In the genomic region with DNA sequence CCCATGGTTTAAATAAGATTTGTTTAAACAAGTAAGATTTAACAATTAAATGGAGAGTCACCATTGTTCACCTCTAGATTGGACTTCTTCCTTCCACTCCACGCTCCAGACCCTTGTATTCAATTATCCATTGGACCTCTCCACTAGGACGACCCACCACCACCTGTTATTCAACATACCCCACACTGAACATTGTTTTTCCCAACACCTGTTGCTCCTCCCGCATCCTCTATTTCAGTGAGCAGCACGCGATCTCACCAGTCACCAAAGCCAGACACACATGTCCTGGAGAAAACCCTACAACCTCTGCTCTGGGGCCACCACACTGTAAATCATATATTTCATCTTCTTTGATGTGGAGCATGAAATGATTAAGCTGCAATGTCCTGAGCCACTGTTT, we compare ENCODE assay signal across 11 cellular contexts. TPM values are rescaled to one million over a fixed set of nuclear protein-coding genes. Genes with fewer than 3 reads are reported as not detected.
DNase-seq lines count a peak whose midpoint lies in the region; ATAC-seq, FAIRE-seq and TF ChIP-seq lines count a peak whose summit lies in the region.
"Had no signal": no experiment of that assay in that cellular context is flagged by ENCODE, and none has a peak within 500 bp of the region (broad histone marks: within the 10 kb centered on the region; RNA-seq: fewer than 3 reads in every experiment).

No MANE protein-coding gene starts in this region.

- WGBS in H1 (ENCODE audit: extremely low coverage in 1 of 2, insufficient coverage in 1 of 2, insufficient read length in 1 of 2, insufficient replicate concordance in 2 of 2, low coverage in 1 of 2, low lambda C conversion rate in 2 of 2, missing lambda C conversion rate in 1 of 2), 2 experiments: 86% methylated on average over 5 of the region's 5 CpGs; no CpG with 5 or more reads in 1 of the 2 experiments
- 97 to 98% methylated on average over 5 of the region's 5 CpGs for WGBS in aorta, 2 donors

- no peak overlapping the region for H3K18ac ChIP-seq in H1 (ENCODE audit: extremely low read depth, low read length)

- H3K4me3 Mint-ChIP-seq in Caco-2 (ENCODE audit: unreplicated experiment): peak overlapping the region; percentile 86

- no peak for TF ChIP-seq POLR2A in H1 (IDR thresholded peaks at IDR 0.05; ENCODE audit: control extremely low read depth in 1 of 2, low read depth in 2 of 2, low read length in 2 of 2)

- no TSS peak for BruUV-seq in Caco-2 (replicated peaks; lab: Mats Ljungman, UMichigan)

- ATAC-seq in HG02623 (IDR thresholded peaks at IDR 0.05; ENCODE audit: unreplicated experiment) (no peak), aorta (ENCODE audit: low FRiP score) (no peak)

- H2AFZ ChIP-seq in KMS-11 (ENCODE audit: low read depth): peak overlapping the region; percentile 73
- no peak overlapping the region for H2AFZ ChIP-seq in H1 (ENCODE audit: low read length)

- no peak for TF ChIP-seq RAD21 in H1 (IDR thresholded peaks at IDR 0.05 in 1 of 2, conservative IDR thresholded peaks at IDR 0.05 in 1 of 2; ENCODE audit: low read depth in 2 of 2, low read length in 2 of 2)

- H2BK120ac ChIP-seq in H1 (replicated peaks; ENCODE audit: low read depth, low read length): no peak overlapping the region

- H4K91ac ChIP-seq in H1 (replicated peaks; ENCODE audit: insufficient read length, low read length): no peak overlapping the region

- H3K4me3 ChIP-seq in Caco-2 (ENCODE audit: low read depth, low read length) (no peak overlapping the region), KMS-11 (IDR thresholded peaks at IDR 0.05; ENCODE audit: insufficient read depth, low read depth, low read length) (no peak overlapping the region), H1 (ENCODE audit: extremely low read depth in 1 of 4, insufficient read depth in 2 of 4, low read depth in 3 of 4, low read length in 4 of 4) (no peak overlapping the region), neutrophil (ENCODE audit: low read depth in 1 of 2, low read length in 1 of 2) (no peak overlapping the region), aorta (ENCODE audit: low read length in 2 of 2) (no peak overlapping the region)

- CTCF ChIA-PET in Caco-2 (lab: Charles Lee) (interaction anchor here (0.7 to 2.6 kb wide), 4 partner anchors 19 to 155 kb away, joined by 3 to 16 read pairs (median 6); no protein-coding TSS in a partner anchor), H1 (lab: Charles Lee; ENCODE audit: partially characterized antibody) (interaction anchor here (0.7 to 27.5 kb wide), 7 partner anchors 10 to 126 kb away, joined by 3 to 507 read pairs (median 4); a partner anchor contains a TSS)

- H3K4ac ChIP-seq in H1 (replicated peaks; ENCODE audit: insufficient read length, low read depth, low read length): no peak overlapping the region

- H2BK12ac ChIP-seq in H1 (ENCODE audit: low read depth, low read length): 0 out of 2 replicates have a peak overlapping the region, but pooled peaks have one; percentile 55

- H4K5ac ChIP-seq in H1 (ENCODE audit: insufficient read length, low read depth, low read length): no peak overlapping the region

- H3K36me3 ChIP-seq in Caco-2 (ENCODE audit: control insufficient read depth, insufficient read depth, low read length) (no peaks in the 10 kb centered on the region), KMS-11 (ENCODE audit: insufficient read depth) (no peaks in the 10 kb centered on the region), H1 (ENCODE audit: control insufficient read depth in 2 of 4, insufficient read depth in 4 of 4, low read length in 3 of 4) (peaks cover 0 to 4% (median 2%) of the 10 kb centered on the region in 4 experiments; a peak in 4 of 8 replicates), neutrophil (no peaks in the 10 kb centered on the region), aorta (ENCODE audit: control insufficient read depth in 1 of 2, insufficient read depth in 2 of 2, low read length in 1 of 2) (no peaks in the 10 kb centered on the region)

- H3K23ac ChIP-seq in H1 (ENCODE audit: insufficient read length): no peak overlapping the region

- H3K9ac ChIP-seq in KMS-11 (no peak overlapping the region), H1 (replicated peaks in 1 of 4; ENCODE audit: extremely low read depth in 1 of 4, low read depth in 3 of 4, low read length in 3 of 4) (no peak overlapping the region)

- H3K27me3 Mint-ChIP-seq in Caco-2 (ENCODE audit: insufficient read depth, unreplicated experiment): no peaks in the 10 kb centered on the region

- H4K8ac ChIP-seq in H1 (ENCODE audit: extremely low read depth, insufficient read depth, low read length): no peak overlapping the region

- H2AK5ac ChIP-seq in H1 (ENCODE audit: low read depth, low read length): no peak overlapping the region

- no peak overlapping the region for H3K27ac ChIP-seq in KMS-11
- no peak overlapping the region for H3K27ac ChIP-seq in H1 (ENCODE audit: low read depth, low read length)
- peak overlapping the region; percentile 64 for H3K27ac ChIP-seq in neutrophil
- no peak overlapping the region for H3K27ac ChIP-seq in aorta (ENCODE audit: low read depth in 1 of 2, low read length in 2 of 2)

- H3K56ac ChIP-seq in H1 (replicated peaks; ENCODE audit: insufficient read length, low read depth, low read length): no peak overlapping the region

- H3K4me2 ChIP-seq in KMS-11 (peak overlapping the region; percentile 93), H1 (ENCODE audit: insufficient read depth in 1 of 2, low read depth in 2 of 2, low read length in 2 of 2) (peak overlapping the region in 1 of 2 experiments; percentile 74; a peak in 1 of 4 replicates)

- H3K9me3 ChIP-seq in Caco-2 (no peaks in the 10 kb centered on the region), H1 (ENCODE audit: insufficient read depth in 2 of 2, low read depth in 1 of 2, low read length in 1 of 2) (no peaks in the 10 kb centered on the region), neutrophil (no peaks in the 10 kb centered on the region), aorta (ENCODE audit: control insufficient read depth, low read length) (no peaks in the 10 kb centered on the region)

- H2BK15ac ChIP-seq in H1 (ENCODE audit: low read length): peak overlapping the region; percentile 88; the same call in 1 of the 2 replicates

- peaks cover 20% of the 10 kb centered on the region for H3K4me1 Mint-ChIP-seq in Caco-2 (ENCODE audit: low read depth, unreplicated experiment)

- DNase-seq in Caco-2 (no peak), H1 (ENCODE audit: low read depth in 1 of 2, low spot score in 2 of 2) (no peak), cerebellar cortex (ENCODE audit: low spot score) (no peak), T1000 (lab: John Stamatoyannopoulos, UW) (no peak), aorta (no peak)
- DNase-seq: T-helper 9 cell had no signal

- no peak for FAIRE-seq in H1 (lab: Jason Lieb, UNC)

- H3K79me1 ChIP-seq in H1 (ENCODE audit: low read depth, low read length): no peaks in the 10 kb centered on the region; the same call in 1 of the 2 replicates

- H4K20me1 ChIP-seq in KMS-11 (ENCODE audit: insufficient read depth): no peaks in the 10 kb centered on the region
- H4K20me1 ChIP-seq in H1 (replicated peaks in 1 of 2; ENCODE audit: control insufficient read depth in 1 of 2, insufficient read depth in 2 of 2, low read length in 2 of 2): no peaks in the 10 kb centered on the region

- H2BK20ac ChIP-seq in H1 (ENCODE audit: low read length): no peak overlapping the region; the same call in 1 of the 2 replicates

- no peaks in the 10 kb centered on the region for H3K27me3 ChIP-seq in Caco-2 (replicated peaks; ENCODE audit: control insufficient read depth, insufficient read depth, low read length)
- peaks cover 3% of the 10 kb centered on the region; the same call in 1 of the 2 replicates for H3K27me3 ChIP-seq in KMS-11 (ENCODE audit: insufficient read depth, low read depth)
- peaks cover 0 to 7% (median 4%) of the 10 kb centered on the region in 4 experiments; a peak in 4 of 7 replicates for H3K27me3 ChIP-seq in H1 (replicated peaks in 1 of 4; ENCODE audit: control insufficient read depth in 3 of 4, extremely low read depth in 1 of 4, insufficient read depth in 3 of 4, low read length in 3 of 4)
- H3K27me3 ChIP-seq in neutrophil: peaks cover 51% of the 10 kb centered on the region
- no peaks in the 10 kb centered on the region for H3K27me3 ChIP-seq in aorta (ENCODE audit: control insufficient read depth in 1 of 2, insufficient read depth in 2 of 2, low read length in 1 of 2)

- H3K9me3 Mint-ChIP-seq in Caco-2 (ENCODE audit: unreplicated experiment): no peaks in the 10 kb centered on the region

- H3K23me2 ChIP-seq in H1 (ENCODE audit: low read depth, low read length): peaks cover 15% of the 10 kb centered on the region; the same call in 1 of the 2 replicates

- no peak overlapping the region for H3K14ac ChIP-seq in H1 (ENCODE audit: insufficient read length)

- intact Hi-C loops in Caco-2 (cut with micrococcal nuclease; ENCODE audit: unreplicated experiment) (loop anchor here (1.0 to 5.0 kb wide), 4 partner anchors 19 to 193 kb away; a partner anchor contains a TSS), aorta (cut with DNase I) (no loop called here)

- peak overlapping the region; percentile 86 for H3K27ac Mint-ChIP-seq in Caco-2 (ENCODE audit: unreplicated experiment)

- H2BK5ac ChIP-seq in H1 (ENCODE audit: low read depth, low read length): no peak overlapping the region

- H3K36me3 Mint-ChIP-seq in Caco-2 (ENCODE audit: insufficient read depth, unreplicated experiment): peaks cover 5% of the 10 kb centered on the region

- peaks cover 25% of the 10 kb centered on the region for H3K4me1 ChIP-seq in Caco-2
- H3K4me1 ChIP-seq in KMS-11 (ENCODE audit: low read depth, poor library complexity, severe bottlenecking): peaks cover 30% of the 10 kb centered on the region
- H3K4me1 ChIP-seq in H1 (replicated peaks in 1 of 4; ENCODE audit: control insufficient read depth in 3 of 4, insufficient read depth in 4 of 4, low read length in 3 of 4): peaks cover 0 to 13% (median 5%) of the 10 kb centered on the region in 4 experiments; a peak in 4 of 7 replicates
- H3K4me1 ChIP-seq in neutrophil (ENCODE audit: control insufficient read depth in 1 of 2, insufficient read depth in 1 of 2, low read depth in 1 of 2, low read length in 1 of 2): peaks cover 31 to 36% of the 10 kb centered on the region in 2 experiments
- H3K4me1 ChIP-seq in aorta (ENCODE audit: control insufficient read depth in 1 of 2, insufficient read depth in 2 of 2, low read length in 2 of 2): no peaks in the 10 kb centered on the region

- TF ChIP-seq CTCF in Caco-2 (IDR thresholded peaks at IDR 0.05; ENCODE audit: insufficient read depth in 1 of 2, low read depth in 1 of 2, low read length in 1 of 2, severe bottlenecking in 1 of 2, unreplicated experiment in 1 of 2) (no peak), KMS-11 (conservative IDR thresholded peaks at IDR 0.05; ENCODE audit: low read depth, low read length) (0 out of 2 replicates have a peak, but pooled peaks have one; percentile 9), H1 (IDR thresholded peaks at IDR 0.05; ENCODE audit: control extremely low read depth in 1 of 3, insufficient read depth in 1 of 3, low read depth in 1 of 3, low read length in 3 of 3) (no peak), neutrophil (IDR thresholded peaks at IDR 0.05) (no peak)

- POLR2A ChIA-PET in Caco-2 (lab: Charles Lee) (no interaction called here), H1 (lab: Charles Lee; ENCODE audit: partially characterized antibody) (no interaction called here)

- H3K79me2 ChIP-seq in KMS-11 (ENCODE audit: insufficient read depth, low read depth) (no peaks in the 10 kb centered on the region), H1 (ENCODE audit: control insufficient read depth in 1 of 2, insufficient read depth in 2 of 2, low read length in 2 of 2) (no peaks in the 10 kb centered on the region)

- no peak for TF ChIP-seq EP300 in H1 (IDR thresholded peaks at IDR 0.05; ENCODE audit: borderline replicate concordance in 1 of 2, low read depth in 2 of 2, low read length in 2 of 2)

RNA-seq across cellular contexts. Expression of a gene that starts 28.6 kb away (rescaled TPM):
- total RNA-seq in Caco-2 (2022) (10.5 and 10.6 TPM in 2 replicates), aorta (100 to 1,000 TPM; 122 to 176 TPM)
- total RNA-seq in H1 (2021; fragmentation: NEBNext Ultra II Directional; extraction: Animal tissue kit (Norgen Biotek cat#: 25700)): 59.3 and 61.4 TPM in 2 replicates
- polyA plus RNA-seq in H1 (2011; rRNA removed) (70.1 and 98.5 TPM in 2 replicates), aorta (10 to 100 TPM; 28.8 to 54.9 TPM)
- polyA plus RNA-seq in H1 (2011; cell fraction: cytosol; rRNA removed): 47.8 TPM
- polyA plus RNA-seq in H1 (2011; cell fraction: nucleus; rRNA removed): 115 TPM
- polyA plus RNA-seq in H1 (2012, experiment 1 of 2): 27.5 to 39.2 TPM (median 34.5 TPM) in 4 replicates
- polyA plus RNA-seq in H1 (2012, experiment 2 of 2): 20.8 TPM
- 34.7 TPM for polyA plus RNA-seq in H1 (2013, experiment 1 of 2)
- 38.4 TPM for polyA plus RNA-seq in H1 (2013, experiment 2 of 2)
- polyA minus RNA-seq in H1 (2011; rRNA and poly(A)+ RNA removed): 58.6 and 67.6 TPM in 2 replicates
- polyA minus RNA-seq in H1 (2011; cell fraction: cytosol; rRNA and poly(A)+ RNA removed): 31.1 TPM
- polyA minus RNA-seq in H1 (2011; cell fraction: nucleus; rRNA and poly(A)+ RNA removed): 46.9 TPM

RNA-seq across cellular contexts. Expression of a gene that starts 33.1 kb away (rescaled TPM):
- total RNA-seq in Caco-2 (2022): 0.50 and 1.3 TPM in 2 replicates
- not detected in 2 replicates for total RNA-seq in H1 (2021; fragmentation: NEBNext Ultra II Directional; extraction: Animal tissue kit (Norgen Biotek cat#: 25700))
- polyA plus RNA-seq in H1 (2011; rRNA removed): not detected in 2 replicates
- not detected for polyA plus RNA-seq in H1 (2011; cell fraction: cytosol; rRNA removed)
- polyA plus RNA-seq in H1 (2011; cell fraction: nucleus; rRNA removed): not detected
- polyA plus RNA-seq in H1 (2012, experiment 1 of 2): not detected in 4 replicates
- not detected for polyA plus RNA-seq in H1 (2012, experiment 2 of 2)
- polyA plus RNA-seq in H1 (2013, experiment 1 of 2): not detected
- polyA plus RNA-seq in H1 (2013, experiment 2 of 2): not detected
- polyA minus RNA-seq in H1 (2011; rRNA and poly(A)+ RNA removed): not detected in 2 replicates
- polyA minus RNA-seq in H1 (2011; cell fraction: cytosol; rRNA and poly(A)+ RNA removed): not detected
- polyA minus RNA-seq in H1 (2011; cell fraction: nucleus; rRNA and poly(A)+ RNA removed): not detected
- total RNA-seq in aorta: under 1 TPM in 1 of 2 donors, not detected in 1; 0.26 TPM
- polyA plus RNA-seq in aorta: 10 to 100 TPM in 1 of 2 donors, under 1 TPM in 1; 0.08 to 10.3 TPM
- total RNA-seq: dermis microvascular lymphatic vessel endothelial cell had no signal
- polyA plus RNA-seq: neural cell had no signal

RNA-seq across cellular contexts. Expression of a gene that starts 51.2 kb away (rescaled TPM):
- total RNA-seq in Caco-2 (2022) (4.9 and 5.8 TPM in 2 replicates), aorta (10 to 100 TPM; 16.5 to 18.2 TPM)
- total RNA-seq in H1 (2021; fragmentation: NEBNext Ultra II Directional; extraction: Animal tissue kit (Norgen Biotek cat#: 25700)): 2.6 and 3.0 TPM in 2 replicates
- polyA plus RNA-seq in H1 (2011; rRNA removed) (2.3 and 3.3 TPM in 2 replicates), aorta (1 to 10 TPM; 3.6 to 6.6 TPM)
- 2.9 TPM for polyA plus RNA-seq in H1 (2011; cell fraction: cytosol; rRNA removed)
- 4.2 TPM for polyA plus RNA-seq in H1 (2011; cell fraction: nucleus; rRNA removed)
- 0.92 to 2.0 TPM (median 1.8 TPM) in 4 replicates for polyA plus RNA-seq in H1 (2012, experiment 1 of 2)
- 0.37 TPM for polyA plus RNA-seq in H1 (2012, experiment 2 of 2)
- polyA plus RNA-seq in H1 (2013, experiment 1 of 2): 4.6 TPM
- 5.9 TPM for polyA plus RNA-seq in H1 (2013, experiment 2 of 2)
- polyA minus RNA-seq in H1 (2011; rRNA and poly(A)+ RNA removed): 3.5 and 3.8 TPM in 2 replicates
- polyA minus RNA-seq in H1 (2011; cell fraction: cytosol; rRNA and poly(A)+ RNA removed): 1.3 TPM
- 4.1 TPM for polyA minus RNA-seq in H1 (2011; cell fraction: nucleus; rRNA and poly(A)+ RNA removed)
- polyA plus RNA-seq: neural cell had no signal
